Comparison of ENCODE assay signal across 13 cellular contexts in the genomic region with DNA sequence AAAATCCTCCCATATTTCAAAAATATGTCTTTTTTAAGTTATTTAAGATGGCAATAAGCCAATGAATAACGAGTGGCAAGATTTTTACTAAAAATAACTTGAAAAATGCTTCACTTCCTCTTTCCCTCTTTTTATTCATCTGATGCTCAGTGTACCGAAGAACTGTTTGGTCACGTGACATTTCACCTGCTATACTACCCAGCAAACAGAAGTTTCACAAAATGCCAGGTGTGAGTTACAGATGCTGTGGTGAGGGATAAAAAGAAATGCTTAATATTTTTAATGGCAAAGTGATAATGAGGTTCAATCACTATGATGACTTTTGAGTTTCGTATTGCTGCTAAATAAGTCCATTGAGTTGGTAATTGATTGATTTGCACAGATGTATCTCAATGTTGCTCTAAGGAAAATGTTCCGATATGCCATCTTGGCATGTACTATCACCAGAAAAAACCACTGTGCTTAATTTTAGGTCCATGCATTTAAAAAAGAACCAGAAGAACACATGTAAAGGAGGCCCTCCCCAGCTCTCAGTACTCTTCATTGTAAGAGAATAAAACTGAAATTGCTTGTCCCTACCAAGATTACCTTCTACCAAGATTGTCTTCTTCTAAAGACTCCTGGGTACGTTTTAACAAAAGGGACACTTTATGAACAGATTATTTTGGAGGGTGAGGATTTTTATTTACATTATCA. TPM values are rescaled to one million over a fixed set of nuclear protein-coding genes. Genes with fewer than 3 reads are reported as not detected.
DNase-seq lines count a peak whose midpoint lies in the region; ATAC-seq, FAIRE-seq and TF ChIP-seq lines count a peak whose summit lies in the region.
"Had no signal": no experiment of that assay in that cellular context is flagged by ENCODE, and none has a peak within 500 bp of the region (broad histone marks: within the 10 kb centered on the region; RNA-seq: fewer than 3 reads in every experiment).

No MANE protein-coding gene starts in this region.

- H3K27ac Mint-ChIP-seq in nephron progenitor cell = no peak overlapping the region
- H3K27ac Mint-ChIP-seq in chondrocyte (ENCODE audit: unreplicated experiment) = no peak overlapping the region

- H3K4me1 Mint-ChIP-seq in nephron progenitor cell = no peaks in the 10 kb centered on the region
- peaks cover 7% of the 10 kb centered on the region for H3K4me1 Mint-ChIP-seq in chondrocyte (ENCODE audit: low read depth)

- H3K36me3 Mint-ChIP-seq in nephron progenitor cell (ENCODE audit: low read depth) (no peaks in the 10 kb centered on the region), chondrocyte (ENCODE audit: low read depth) (no peaks in the 10 kb centered on the region)

- peak; percentile 75 for ATAC-seq in HG03139 (IDR thresholded peaks at IDR 0.05; ENCODE audit: unreplicated experiment)
- ATAC-seq: gastroesophageal sphincter; pancreas; stimulated activated naive CD8-positive, alpha-beta T cell treated with anti-CD3 and anti-CD28 coated beads, Interleukin-15, Interleukin-2, amounts not matched to agents 100 U/mL and 50 U/mL, for 24 hours had no signal

- no peak for DNase-seq in GM12892 (ENCODE audit: insufficient read length)
- peak; percentile 42 for DNase-seq in GM20000 (ENCODE audit: low spot score)
- DNase-seq in epidermal melanocyte (ENCODE audit: insufficient read length, low spot score) = no peak
- DNase-seq in nephron progenitor cell = no peak
- DNase-seq in chondrocyte (ENCODE audit: low spot score) = no peak
- no peak for DNase-seq in H4 (ENCODE audit: low spot score)
- DNase-seq: amniotic stem cell; pancreas; stimulated activated naive CD8-positive, alpha-beta T cell treated with anti-CD3 and anti-CD28 coated beads, Interleukin-15, Interleukin-2, amounts not matched to agents 100 U/mL and 50 U/mL, for 24 hours had no signal

- H3K27me3 Mint-ChIP-seq in nephron progenitor cell (ENCODE audit: low read depth, poor library complexity) (peaks cover 18% of the 10 kb centered on the region), chondrocyte (ENCODE audit: low read depth) (peaks cover 21% of the 10 kb centered on the region)

- no peak for TF ChIP-seq CTCF in GM20000 (IDR thresholded peaks at IDR 0.05; ENCODE audit: extremely low read depth, missing control alignments)
- TF ChIP-seq CTCF in nephron progenitor cell (IDR thresholded peaks at IDR 0.05) = no peak
- TF ChIP-seq CTCF in chondrocyte (IDR thresholded peaks at IDR 0.05) = no peak

- peaks cover 6% of the 10 kb centered on the region for H3K9me3 Mint-ChIP-seq in nephron progenitor cell
- no peaks in the 10 kb centered on the region for H3K9me3 Mint-ChIP-seq in chondrocyte (ENCODE audit: low read depth)

- no peak for TF ChIP-seq POLR2A in GM12892 (IDR thresholded peaks at IDR 0.05; ENCODE audit: low read depth, low read length)
- TF ChIP-seq POLR2A in Raji (IDR thresholded peaks at IDR 0.05; ENCODE audit: insufficient read depth, low read depth, low read length) = peak; percentile 12; the same call in 1 of the 2 replicates

- H3K4me3 Mint-ChIP-seq in nephron progenitor cell (no peak overlapping the region), chondrocyte (ENCODE audit: unreplicated experiment) (no peak overlapping the region)

- peak; percentile 94 for FAIRE-seq in GM12892 (lab: Jason Lieb, UNC)
- FAIRE-seq: pancreas had no signal

RNA-seq across cellular contexts. Expression of gene SEC62, which starts 26.0 kb away (rescaled TPM):
- polyA plus RNA-seq in GM12892 (2012; ENCODE audit: missing spikeins) = 58.3 TPM
- 99.2 to 128 TPM (median 106 TPM) in 3 replicates for total RNA-seq in chondrocyte
- total RNA-seq in H4 (2014; rRNA removed; shearing (Covaris generic)) = 15.2 and 25.7 TPM in 2 replicates

RNA-seq across cellular contexts. Expression of gene SAMD7, which starts 29.3 kb away (rescaled TPM):
- polyA plus RNA-seq in GM12892 (2012; ENCODE audit: missing spikeins) = not detected
- not detected in 3 replicates for total RNA-seq in chondrocyte
- total RNA-seq in H4 (2014; rRNA removed; shearing (Covaris generic)) = not detected in 2 replicates
- total RNA-seq: gastroesophageal sphincter, M059J, pancreas had no signal
- polyA plus RNA-seq: pancreas had no signal
